ENCODE assay signal across 8 cellular contexts in genomic region chr1:21534674-21535378, GRCh38. TPM values are rescaled to one million over a fixed set of nuclear protein-coding genes. Genes with fewer than 3 reads are reported as not detected.
DNase-seq lines count a peak whose midpoint lies in the region; ATAC-seq and TF ChIP-seq lines count a peak whose summit lies in the region.

No MANE protein-coding gene starts in this region.

- no peak overlapping the region for H3K4me3 Mint-ChIP-seq in endothelial cell (ENCODE audit: unreplicated experiment)
- no peak overlapping the region for H3K4me3 Mint-ChIP-seq in T-helper 17 cell

- H3K4me1 Mint-ChIP-seq in endothelial cell (ENCODE audit: unreplicated experiment) (no peaks in the 10 kb centered on the region), T-helper 17 cell (peaks cover 4% of the 10 kb centered on the region)

- in situ Hi-C loops in Panc1 (cut with HindIII; ENCODE audit: low pct_unique_long_range_greater_than_20kb, low sequenced_read_pairs), result no loop called here

- no peak overlapping the region for H3K4me2 ChIP-seq in osteoblast (ENCODE audit: insufficient read depth, low read length)

- BruUV-seq in Panc1 (replicated peaks; lab: Mats Ljungman, UMichigan), result no TSS peak

- DNase-seq in DMS53 treated with DMSO at 0.1 percent for 48 hours (lab: John Stamatoyannopoulos, UW; ENCODE audit: unreplicated experiment), result peak; percentile 40
- peak; percentile 58 for DNase-seq in HT-29 (ENCODE audit: low spot score)
- peak; percentile 28 for DNase-seq in Panc1 (ENCODE audit: low read depth, low spot score)
- peak; percentile 56 for DNase-seq in endothelial cell (ENCODE audit: low spot score)
- DNase-seq in osteoblast (ENCODE audit: insufficient read length, low spot score, missing footprints), result peak; percentile 92
- DNase-seq in C1 segment of cervical spinal cord (lab: John Stamatoyannopoulos, UW), result no peak
- DNase-seq in T-helper 17 cell, result no peak
- no peak for DNase-seq in activated gamma-delta T cell treated with Interleukin-2 at 50 U/mL for 16 hours

- intact Hi-C loops in Panc1 (cut with micrococcal nuclease; ENCODE audit: unreplicated experiment), result loop anchor here (10.0 kb wide), 1 partner anchor 120 kb away; no protein-coding TSS in a partner anchor

- peaks cover 7% of the 10 kb centered on the region for H4K20me1 ChIP-seq in osteoblast (ENCODE audit: insufficient read depth, low read length)

- H3K9me3 Mint-ChIP-seq in endothelial cell (ENCODE audit: unreplicated experiment), result no peaks in the 10 kb centered on the region

- peaks cover 2% of the 10 kb centered on the region for H3K27me3 Mint-ChIP-seq in endothelial cell (ENCODE audit: unreplicated experiment)
- H3K27me3 Mint-ChIP-seq in T-helper 17 cell, result peaks cover 70% of the 10 kb centered on the region

- H2AFZ ChIP-seq in osteoblast (ENCODE audit: low read length), result no peak overlapping the region

- H3K79me2 ChIP-seq in osteoblast (ENCODE audit: insufficient read depth, low read length), result no peaks in the 10 kb centered on the region

- no peaks in the 10 kb centered on the region for H3K36me3 ChIP-seq in Panc1 (ENCODE audit: control insufficient read depth, insufficient read depth, low read length)
- no peaks in the 10 kb centered on the region for H3K36me3 ChIP-seq in osteoblast (ENCODE audit: insufficient read depth, low read length)

- no peaks in the 10 kb centered on the region for H3K4me1 ChIP-seq in Panc1 (ENCODE audit: control insufficient read depth, insufficient read depth, low read length)
- peaks cover 3% of the 10 kb centered on the region for H3K4me1 ChIP-seq in osteoblast (ENCODE audit: insufficient read depth, low read length)

- POLR2A ChIA-PET in Panc1 (lab: Charles Lee), result interaction anchor here (0.7 kb wide), 1 partner anchor 9 kb away, joined by 4 read pairs; no protein-coding TSS in a partner anchor

- H3K27ac Mint-ChIP-seq in endothelial cell (ENCODE audit: unreplicated experiment) (no peak overlapping the region), T-helper 17 cell (no peak overlapping the region)

- ATAC-seq in Panc1, result peak; percentile 86
- no peak for ATAC-seq in T-helper 17 cell

- H3K36me3 Mint-ChIP-seq in endothelial cell (ENCODE audit: low read depth, unreplicated experiment) (no peaks in the 10 kb centered on the region), T-helper 17 cell (ENCODE audit: low read depth) (peaks cover 2% of the 10 kb centered on the region)

- H3K27ac ChIP-seq in Panc1 (ENCODE audit: low read length) (no peak overlapping the region), osteoblast (ENCODE audit: low read depth, low read length) (no peak overlapping the region)

- CTCF ChIA-PET in Panc1 (lab: Charles Lee), result interaction anchor here (0.7 to 1.1 kb wide), 4 partner anchors 9 to 164 kb away, joined by 3 to 4 read pairs (median 3); no protein-coding TSS in a partner anchor

- H3K27me3 ChIP-seq in Panc1 (ENCODE audit: control insufficient read depth, insufficient read depth, low read length) (no peaks in the 10 kb centered on the region), osteoblast (ENCODE audit: insufficient read depth, low read length) (peaks cover 23% of the 10 kb centered on the region)

- H3K9me3 ChIP-seq in Panc1 (ENCODE audit: control insufficient read depth, insufficient read depth, low read depth, low read length) (no peaks in the 10 kb centered on the region), osteoblast (ENCODE audit: low read depth, low read length) (no peaks in the 10 kb centered on the region), T-helper 17 cell (ENCODE audit: control insufficient read depth, low read length, poor library complexity, severe bottlenecking) (no peaks in the 10 kb centered on the region)

- H3K4me3 ChIP-seq in Panc1 (ENCODE audit: low read depth in 2 of 2, low read length in 2 of 2), result no peak overlapping the region
- H3K4me3 ChIP-seq in osteoblast (ENCODE audit: insufficient read depth, low read length), result no peak overlapping the region

- TF ChIP-seq CTCF in Panc1 (IDR thresholded peaks at IDR 0.05) (peak; percentile 85), endothelial cell (IDR thresholded peaks at IDR 0.05; ENCODE audit: unreplicated experiment) (no peak), osteoblast (IDR thresholded peaks at IDR 0.05; ENCODE audit: extremely low read depth, low read depth, low read length) (peak; percentile 39)

RNA-seq across cellular contexts. Expression of gene ALPL, which starts 25.6 kb away (rescaled TPM):
- not detected in 2 replicates for total RNA-seq in HT-29 (2014; rRNA removed; shearing (Covaris generic))
- 0.82 TPM for total RNA-seq in Panc1 (2021; ENCODE audit: unreplicated experiment)
- polyA plus RNA-seq in Panc1 (2012; ENCODE audit: insufficient read length), result 0.21 TPM
- total RNA-seq in endothelial cell (ENCODE audit: unreplicated experiment), result 11.7 TPM
- total RNA-seq in osteoblast, result 7.1 and 8.0 TPM in 2 replicates
- not detected for total RNA-seq in T-helper 17 cell

Comparison
In these comparisons a context has a peak if more than half of its experiments do, and no peak if none do; other contexts are left out.
1. DNase-seq: peak in DMS53 treated with DMSO at 0.1 percent for 48 hours (single experiment), HT-29 (single experiment), Panc1 (single experiment), endothelial cell (single experiment) and osteoblast (single experiment); none in C1 segment of cervical spinal cord (0 of 14), T-helper 17 cell (0 of 3) and activated gamma-delta T cell treated with Interleukin-2 at 50 U/mL for 16 hours (single experiment).